ENCODE assay signal across 8 cellular contexts in the genomic region with DNA sequence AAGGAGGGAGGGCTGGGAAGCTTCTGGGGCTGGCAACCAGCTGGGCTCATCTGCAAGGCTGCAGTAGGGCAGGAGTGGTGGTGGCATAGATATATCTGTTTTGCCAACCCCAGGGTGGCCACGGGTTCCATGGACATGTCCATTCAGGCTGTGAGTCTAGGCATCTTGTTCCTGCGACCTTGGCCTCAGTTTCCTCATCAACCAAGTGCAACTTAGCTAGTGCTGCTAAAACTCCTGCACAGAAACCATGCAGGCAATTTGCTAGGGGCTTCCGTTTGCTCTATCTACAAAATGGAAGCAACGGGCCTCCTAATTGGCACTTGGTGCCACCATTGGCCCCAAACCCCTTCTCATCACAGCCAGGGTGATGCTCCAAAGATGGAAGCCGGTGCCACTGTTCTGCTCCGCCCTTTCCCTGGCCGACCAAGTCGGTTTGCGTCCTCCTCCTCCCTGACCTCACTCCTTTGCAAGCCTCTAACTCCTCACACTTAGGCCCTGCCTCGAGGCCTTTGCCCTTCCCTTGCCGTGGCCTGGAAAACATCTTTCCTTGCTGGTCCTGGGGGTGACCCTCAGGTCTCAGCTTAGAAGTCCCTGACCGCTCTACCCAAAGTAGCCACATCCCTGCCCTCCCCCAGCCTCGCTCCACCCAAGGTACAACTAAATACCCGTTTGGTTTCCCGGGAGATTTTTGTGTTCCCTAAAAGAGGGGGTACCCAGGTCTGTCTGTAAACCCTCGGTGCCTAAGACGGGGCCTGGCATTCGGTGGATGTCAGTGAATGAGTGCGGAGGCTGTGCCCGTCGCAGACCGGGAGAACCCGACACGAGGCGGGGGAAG. TPM values are rescaled to one million over a fixed set of nuclear protein-coding genes. Genes with fewer than 3 reads are reported as not detected.
DNase-seq lines count a peak whose midpoint lies in the region; ATAC-seq and TF ChIP-seq lines count a peak whose summit lies in the region.

No MANE protein-coding gene starts in this region.

- H3K9me3 Mint-ChIP-seq in MCF 10A (ENCODE audit: unreplicated experiment), result no peaks in the 10 kb centered on the region

- peak overlapping the region; percentile 97 for H3K9ac ChIP-seq in mesenchymal stem cell (ENCODE audit: low read length)

- CTCF ChIA-PET in MCF 10A (lab: Yijun Ruan, JAX), result interaction anchor here (0.6 to 1.2 kb wide), 6 partner anchors 14 to 314 kb away, joined by 3 to 4 read pairs (median 3); no protein-coding TSS in a partner anchor

- H3K27ac ChIP-seq in cardiac muscle cell (peak overlapping the region; percentile 15), mesenchymal stem cell (ENCODE audit: low read length, poor library complexity, severe bottlenecking) (peak overlapping the region; percentile 2), urinary bladder (ENCODE audit: low read depth) (peak overlapping the region; percentile 99)

- H2BK15ac ChIP-seq in mesenchymal stem cell (ENCODE audit: low read depth, poor library complexity, severe bottlenecking), result peak overlapping the region; percentile 92

- H3K36me3 Mint-ChIP-seq in MCF 10A (ENCODE audit: insufficient read depth, unreplicated experiment), result no peaks in the 10 kb centered on the region

- H3K9me3 ChIP-seq in cardiac muscle cell (ENCODE audit: low read depth) (no peaks in the 10 kb centered on the region), mesenchymal stem cell (ENCODE audit: control insufficient read depth, low read length) (no peaks in the 10 kb centered on the region)

- H3K23ac ChIP-seq in mesenchymal stem cell (ENCODE audit: low read length in 2 of 2), result no peak overlapping the region

- peak overlapping the region; percentile 46 to 87 for H3K4ac ChIP-seq in mesenchymal stem cell (ENCODE audit: low read depth in 1 of 2, low read length in 2 of 2)

- peak overlapping the region in 1 of 2 experiments; percentile 63 for H3K14ac ChIP-seq in mesenchymal stem cell (ENCODE audit: low read length in 2 of 2)

- peak overlapping the region; percentile 70 for H3K4me2 ChIP-seq in mesenchymal stem cell (ENCODE audit: low read length, poor library complexity, severe bottlenecking)

- H4K8ac ChIP-seq in mesenchymal stem cell (ENCODE audit: low read length), result no peak overlapping the region

- H3K27me3 Mint-ChIP-seq in MCF 10A (ENCODE audit: insufficient read depth, unreplicated experiment), result no peaks in the 10 kb centered on the region

- BruUV-seq in MCF 10A (replicated peaks; lab: Mats Ljungman, UMichigan), result TSS peak; percentile 30

- H4K91ac ChIP-seq in mesenchymal stem cell (ENCODE audit: low read length), result peak overlapping the region; percentile 90

- H3K27me3 ChIP-seq in cardiac muscle cell, result no peaks in the 10 kb centered on the region
- no peaks in the 10 kb centered on the region for H3K27me3 ChIP-seq in mesenchymal stem cell (ENCODE audit: control insufficient read depth in 1 of 2, insufficient read depth in 1 of 2, low read length in 2 of 2)

- H3K4me1 ChIP-seq in cardiac muscle cell (ENCODE audit: low read depth), result peaks cover 50% of the 10 kb centered on the region
- peaks cover 39% of the 10 kb centered on the region for H3K4me1 ChIP-seq in mesenchymal stem cell (ENCODE audit: control insufficient read depth, insufficient read depth, low read depth, low read length)
- H3K4me1 ChIP-seq in urinary bladder (ENCODE audit: insufficient read depth), result no peaks in the 10 kb centered on the region

- peak overlapping the region; percentile 6 to 75 for H3K18ac ChIP-seq in mesenchymal stem cell (ENCODE audit: low read depth in 1 of 2, low read length in 2 of 2)

- peak overlapping the region; percentile 73 for H3K4me3 Mint-ChIP-seq in MCF 10A (ENCODE audit: unreplicated experiment)

- 37% methylated on average over 22 of the region's 25 CpGs for WGBS in mesenchymal stem cell
- WGBS in urinary bladder, result 24% methylated on average over 25 of the region's 25 CpGs

- ATAC-seq in left cardiac atrium, result no peak

- TF ChIP-seq CTCF in cardiac muscle cell (IDR thresholded peaks at IDR 0.05; ENCODE audit: low read depth, low read length) (no peak), MCF 10A (IDR thresholded peaks at IDR 0.05; ENCODE audit: unreplicated experiment) (no peak)

- no peak overlapping the region for H2AFZ ChIP-seq in mesenchymal stem cell (ENCODE audit: low read depth, low read length)

- POLR2A ChIA-PET in MCF 10A (lab: Yijun Ruan, JAX), result interaction anchor here (0.5 to 6.7 kb wide), 24 partner anchors 11 to 539 kb away, joined by 3 to 151 read pairs (median 5); a partner anchor contains a TSS

- peaks cover 39% of the 10 kb centered on the region for H3K4me1 Mint-ChIP-seq in MCF 10A (ENCODE audit: insufficient read depth, unreplicated experiment)

- H3K79me1 ChIP-seq in mesenchymal stem cell (replicated peaks; ENCODE audit: low read length, poor library complexity, severe bottlenecking), result peaks cover 22% of the 10 kb centered on the region

- H3K27ac Mint-ChIP-seq in MCF 10A (ENCODE audit: low read depth, unreplicated experiment), result peak overlapping the region; percentile 66

- H2AK5ac ChIP-seq in mesenchymal stem cell (ENCODE audit: low read length, severe bottlenecking), result peak overlapping the region; percentile 46

- intact Hi-C loops in left cardiac atrium (cut with DNase I) (no loop called here), MCF 10A (cut with micrococcal nuclease) (loop anchor here (2.0 kb wide), 1 partner anchor 13 kb away; no protein-coding TSS in a partner anchor)

- peak overlapping the region; percentile 29 for H2BK120ac ChIP-seq in mesenchymal stem cell (ENCODE audit: low read depth, low read length)

- H3K4me3 ChIP-seq in cardiac muscle cell, result no peak overlapping the region
- peak overlapping the region in 1 of 2 experiments; percentile 84 for H3K4me3 ChIP-seq in mesenchymal stem cell (ENCODE audit: insufficient read depth in 1 of 2, low read depth in 1 of 2, low read length in 2 of 2)
- H3K4me3 ChIP-seq in urinary bladder (ENCODE audit: low read depth, low read length), result peak overlapping the region; percentile 14

- DNase-seq in cardiac muscle cell (ENCODE audit: low read depth in 1 of 2, low spot score in 1 of 2) (peak in 1 of 2 donors; percentile 28), left cardiac atrium (no peak), MCF 10A (ENCODE audit: unreplicated experiment) (no peak), mesenchymal stem cell (no peak), islet precursor cell (no peak), SIG-M5 (lab: John Stamatoyannopoulos, UW) (no peak), NCI-H748 (lab: John Stamatoyannopoulos, UW; ENCODE audit: unreplicated experiment) (no peak)

- H2BK12ac ChIP-seq in mesenchymal stem cell (ENCODE audit: low read length in 2 of 2), result peak overlapping the region; percentile 14 to 75

- no peak overlapping the region for H2BK5ac ChIP-seq in mesenchymal stem cell (ENCODE audit: low read depth, low read length, poor library complexity, severe bottlenecking)

- H3K36me3 ChIP-seq in cardiac muscle cell (no peaks in the 10 kb centered on the region), mesenchymal stem cell (ENCODE audit: control insufficient read depth in 1 of 2, insufficient read depth in 2 of 2, low read depth in 1 of 2, low read length in 2 of 2) (peaks cover 8 to 12% of the 10 kb centered on the region in 2 experiments), urinary bladder (ENCODE audit: insufficient read depth) (no peaks in the 10 kb centered on the region)

RNA-seq across cellular contexts. Expression of a gene that starts 1.2 kb away (rescaled TPM):
- total RNA-seq in cardiac muscle cell (36.4 and 45.9 TPM in 2 replicates), left cardiac atrium (10 to 100 TPM; 28.7 to 56.9 TPM), MCF 10A (2022) (87.1 and 91.7 TPM in 2 replicates), urinary bladder (21.1 TPM)
- polyA plus RNA-seq in cardiac muscle cell (28.5 and 38.9 TPM in 2 replicates), urinary bladder (56.2 TPM)
- 89.9 TPM for polyA plus RNA-seq in mesenchymal stem cell (2013, experiment 1 of 2)
- polyA plus RNA-seq in mesenchymal stem cell (2013, experiment 2 of 2), result 89.1 TPM

Comparison
In these comparisons a context has a peak if more than half of its experiments do, and no peak if none do; other contexts are left out.
1. H3K27ac ChIP-seq: peak in every context shown above with its lines; median percentile 99 in urinary bladder; 15 in cardiac muscle cell; 2 in mesenchymal stem cell.